1 cellular context compared by ENCODE assay signal in genomic region chr14:72568296-72568992, GRCh38.
TF ChIP-seq lines count a peak whose summit lies in the region.

No MANE protein-coding gene starts in this region.

TF ChIP-seq in H1, 55 proteins besides CTCF, POLR2A, EP300 and RAD21:
- TF ChIP-seq, protein P1, sequence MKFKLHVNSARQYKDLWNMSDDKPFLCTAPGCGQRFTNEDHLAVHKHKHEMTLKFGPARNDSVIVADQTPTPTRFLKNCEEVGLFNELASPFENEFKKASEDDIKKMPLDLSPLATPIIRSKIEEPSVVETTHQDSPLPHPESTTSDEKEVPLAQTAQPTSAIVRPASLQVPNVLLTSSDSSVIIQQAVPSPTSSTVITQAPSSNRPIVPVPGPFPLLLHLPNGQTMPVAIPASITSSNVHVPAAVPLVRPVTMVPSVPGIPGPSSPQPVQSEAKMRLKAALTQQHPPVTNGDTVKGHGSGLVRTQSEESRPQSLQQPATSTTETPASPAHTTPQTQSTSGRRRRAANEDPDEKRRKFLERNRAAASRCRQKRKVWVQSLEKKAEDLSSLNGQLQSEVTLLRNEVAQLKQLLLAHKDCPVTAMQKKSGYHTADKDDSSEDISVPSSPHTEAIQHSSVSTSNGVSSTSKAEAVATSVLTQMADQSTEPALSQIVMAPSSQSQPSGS (IDR thresholded peaks at IDR 0.05; ENCODE audit: low read length): no peak
- no peak for TF ChIP-seq TEAD4 (IDR thresholded peaks at IDR 0.05; ENCODE audit: low read depth, low read length)
- no peak for TF ChIP-seq TAF1 (IDR thresholded peaks at IDR 0.05; ENCODE audit: low read depth, low read length)
- no peak for TF ChIP-seq POU5F1 (IDR thresholded peaks at IDR 0.05; ENCODE audit: low read depth, low read length)
- TF ChIP-seq CHD7 (IDR thresholded peaks at IDR 0.05; ENCODE audit: insufficient replicate concordance, low read length): no peak
- TF ChIP-seq BRCA1 (IDR thresholded peaks at IDR 0.05; ENCODE audit: low read depth, low read length): no peak
- no peak for TF ChIP-seq CHD2 (IDR thresholded peaks at IDR 0.05; ENCODE audit: low read length)
